6 cellular contexts compared by ENCODE assay signal in genomic region chr4:75990129-75990528, GRCh38. TPM values are rescaled to one million over a fixed set of nuclear protein-coding genes. Genes with fewer than 3 reads are reported as not detected.
DNase-seq lines count a peak whose midpoint lies in the region; ATAC-seq and TF ChIP-seq lines count a peak whose summit lies in the region.

No MANE protein-coding gene starts in this region.

- H3K36me3 Mint-ChIP-seq in activated T-cell treated with anti-CD3 and anti-CD28 coated beads, Interleukin-2, amount 50 U/mL, for 4 hours (ENCODE audit: insufficient read depth): peaks cover 13% of the 10 kb centered on the region

- no peaks in the 10 kb centered on the region for H3K9me3 ChIP-seq in thoracic aorta

- peak overlapping the region; percentile 57 to 65 for H3K27ac ChIP-seq in thoracic aorta

- no peaks in the 10 kb centered on the region for H3K36me3 ChIP-seq in thoracic aorta

- H3K27me3 ChIP-seq in thoracic aorta (replicated peaks; ENCODE audit: insufficient read depth): no peaks in the 10 kb centered on the region

- no peaks in the 10 kb centered on the region for H3K27me3 Mint-ChIP-seq in activated T-cell treated with anti-CD3 and anti-CD28 coated beads, Interleukin-2, amount 50 U/mL, for 4 hours (ENCODE audit: low read depth)

- no peaks in the 10 kb centered on the region for H3K9me3 Mint-ChIP-seq in activated T-cell treated with anti-CD3 and anti-CD28 coated beads, Interleukin-2, amount 50 U/mL, for 4 hours

- peak overlapping the region; percentile 96 for H3K4me3 Mint-ChIP-seq in activated T-cell treated with anti-CD3 and anti-CD28 coated beads, Interleukin-2, amount 50 U/mL, for 4 hours

- peaks cover 12 to 16% of the 10 kb centered on the region in 2 donors for H3K4me1 ChIP-seq in thoracic aorta (ENCODE audit: control insufficient read depth in 1 of 2, low read depth in 2 of 2)

- H3K4me3 ChIP-seq in fibroblast of pulmonary artery (replicated peaks; ENCODE audit: low read depth, low read length) (peak overlapping the region; percentile 98), thoracic aorta (peak overlapping the region; percentile 97)

- peak; percentile 8 to 11 for ATAC-seq in activated T-cell treated with anti-CD3 and anti-CD28 coated beads, Interleukin-2, amount 50 U/mL, for 4 hours
- ATAC-seq in thoracic aorta (ENCODE audit: insufficient number of reproducible peaks, low FRiP score, low read depth) (no peak), GM18858 (IDR thresholded peaks at IDR 0.05; ENCODE audit: unreplicated experiment) (no peak)

- no peak for DNase-seq in activated T-cell treated with anti-CD3 and anti-CD28 coated beads, Interleukin-2, amount 50 U/mL, for 4 hours
- DNase-seq in activated T-cell treated with anti-CD3 and anti-CD28 coated beads, Interleukin-2, amount 50 U/mL, for 48 hours: no peak
- DNase-seq in fibroblast of pulmonary artery (ENCODE audit: low read depth): peak; percentile 17
- no peak for DNase-seq in thoracic aorta (ENCODE audit: low spot score)
- no peak for DNase-seq in NCI-H2081 (lab: John Stamatoyannopoulos, UW)

- peaks cover 26% of the 10 kb centered on the region for H3K4me1 Mint-ChIP-seq in activated T-cell treated with anti-CD3 and anti-CD28 coated beads, Interleukin-2, amount 50 U/mL, for 4 hours (ENCODE audit: low read depth)

- TF ChIP-seq CTCF in fibroblast of pulmonary artery (IDR thresholded peaks at IDR 0.05; ENCODE audit: low read length, missing control alignments) (no peak), thoracic aorta (IDR thresholded peaks at IDR 0.05) (no peak)

RNA-seq across cellular contexts. Expression of gene SDAD1, which starts 0.6 kb away (rescaled TPM):
- total RNA-seq in activated T-cell treated with anti-CD3 and anti-CD28 coated beads, Interleukin-2, amount 50 U/mL, for 4 hours: 10 to 100 TPM; 70.4 to 80.0 (median 79.9) TPM
- total RNA-seq in thoracic aorta: 10 to 100 TPM; 34.3 to 51.9 TPM

RNA-seq across cellular contexts. Expression of gene CXCL9, which starts 17.2 kb away (rescaled TPM):
- total RNA-seq in activated T-cell treated with anti-CD3 and anti-CD28 coated beads, Interleukin-2, amount 50 U/mL, for 4 hours: 10 to 100 TPM; 13.0 to 65.1 (median 15.1) TPM
- 1 to 10 TPM in 1 of 2 donors, under 1 TPM in 1; 0.63 to 1.2 TPM for total RNA-seq in thoracic aorta

RNA-seq across cellular contexts. Expression of gene CXCL10, which starts 33.2 kb away (rescaled TPM):
- 10 to 100 TPM; 13.0 to 52.3 (median 13.9) TPM for total RNA-seq in activated T-cell treated with anti-CD3 and anti-CD28 coated beads, Interleukin-2, amount 50 U/mL, for 4 hours
- total RNA-seq in thoracic aorta: 10 to 100 TPM in 1 of 2 donors, 1 to 10 TPM in 1; 1.3 to 16.2 TPM

RNA-seq across cellular contexts. Expression of gene CXCL11, which starts 45.7 kb away (rescaled TPM):
- total RNA-seq in activated T-cell treated with anti-CD3 and anti-CD28 coated beads, Interleukin-2, amount 50 U/mL, for 4 hours: 1 to 10 TPM in 2 of 3 donors, under 1 TPM in 1; 0.37 to 3.4 (median 2.4) TPM
- total RNA-seq in thoracic aorta: not detected

RNA-seq across cellular contexts. Expression of gene NAAA, which starts 49.3 kb away (rescaled TPM):
- 10 to 100 TPM; 32.5 to 42.9 (median 36.4) TPM for total RNA-seq in activated T-cell treated with anti-CD3 and anti-CD28 coated beads, Interleukin-2, amount 50 U/mL, for 4 hours
- total RNA-seq in thoracic aorta: 100 to 1,000 TPM; 142 to 152 TPM

Comparison
In these comparisons a context has a peak if more than half of its experiments do, and no peak if none do; other contexts are left out.
1. ATAC-seq: peak in activated T-cell treated with anti-CD3 and anti-CD28 coated beads, Interleukin-2, amount 50 U/mL, for 4 hours (2 of 2); none in thoracic aorta (single experiment) and GM18858 (single experiment).
2. RNA of gene CXCL9, which starts 17.2 kb away (total RNA-seq): 13.0 to 65.1 TPM in activated T-cell treated with anti-CD3 and anti-CD28 coated beads, Interleukin-2, amount 50 U/mL, for 4 hours; 0.63 to 1.2 TPM in thoracic aorta; every median in the first group is over 4 times any median in the second.